8 cellular contexts compared by ENCODE assay signal in genomic region chr14:24441485-24441884, GRCh38. TPM values are rescaled to one million over a fixed set of nuclear protein-coding genes. Genes with fewer than 3 reads are reported as not detected.
DNase-seq lines count a peak whose midpoint lies in the region; ATAC-seq, FAIRE-seq and TF ChIP-seq lines count a peak whose summit lies in the region.

No MANE protein-coding gene starts in this region.

- H3K79me2 ChIP-seq in K562 (ENCODE audit: control insufficient read depth, insufficient read depth, low read length) = peaks cover 23% of the 10 kb centered on the region

- H3K27me3 ChIP-seq in heart right ventricle = no peaks in the 10 kb centered on the region
- no peaks in the 10 kb centered on the region for H3K27me3 ChIP-seq in K562 (ENCODE audit: control insufficient read depth in 2 of 2, insufficient read depth in 2 of 2, low read length in 2 of 2)
- H3K27me3 ChIP-seq in mesenchymal stem cell (ENCODE audit: control insufficient read depth in 1 of 2, insufficient read depth in 1 of 2, low read length in 2 of 2) = no peaks in the 10 kb centered on the region
- H3K27me3 ChIP-seq in upper lobe of right lung = no peaks in the 10 kb centered on the region

- ATAC-seq in heart right ventricle = no peak
- ATAC-seq in Right ventricle myocardium inferior = no peak
- no peak for ATAC-seq in K562
- ATAC-seq in upper lobe of right lung = no peak
- ATAC-seq in GM21515 (IDR thresholded peaks at IDR 0.05; ENCODE audit: unreplicated experiment) = no peak

- no peak overlapping the region for H2BK12ac ChIP-seq in mesenchymal stem cell (ENCODE audit: low read length in 2 of 2)

- no peak overlapping the region for H2BK15ac ChIP-seq in mesenchymal stem cell (ENCODE audit: low read depth, poor library complexity, severe bottlenecking)

- in situ Hi-C loops in K562 (cut with MboI) = no loop called here

- H3K4me1 ChIP-seq in heart right ventricle (peaks cover 7 to 62% (median 59%) of the 10 kb centered on the region in 9 donors), K562 (replicated peaks in 1 of 2; ENCODE audit: control insufficient read depth in 2 of 2, insufficient read depth in 2 of 2, low read length in 2 of 2) (peaks cover 0 to 10% of the 10 kb centered on the region in 2 experiments; a peak in 2 of 5 replicates), mesenchymal stem cell (ENCODE audit: control insufficient read depth, insufficient read depth, low read depth, low read length) (peaks cover 12% of the 10 kb centered on the region), upper lobe of right lung (peaks cover 27% of the 10 kb centered on the region)

- peak overlapping the region; percentile 29 for H4K91ac ChIP-seq in mesenchymal stem cell (ENCODE audit: low read length)

- H3K36me3 ChIP-seq in heart right ventricle (peaks cover 0 to 51% (median 39%) of the 10 kb centered on the region in 9 donors), K562 (ENCODE audit: control insufficient read depth, insufficient read depth, low read length) (peaks cover 51% of the 10 kb centered on the region), mesenchymal stem cell (ENCODE audit: control insufficient read depth in 1 of 2, insufficient read depth in 2 of 2, low read depth in 1 of 2, low read length in 2 of 2) (peaks cover 33 to 54% of the 10 kb centered on the region in 2 experiments), upper lobe of right lung (peaks cover 46% of the 10 kb centered on the region)

- H3K27ac ChIP-seq in heart right ventricle (peak overlapping the region; percentile 94 to 100 (median 99)), K562 (ENCODE audit: extremely low read depth, low read depth, low read length) (peak overlapping the region; percentile 91; the same call in 2 of the 3 replicates), mesenchymal stem cell (ENCODE audit: low read length, poor library complexity, severe bottlenecking) (peak overlapping the region; percentile 100), upper lobe of right lung (peak overlapping the region; percentile 93)

- no peaks in the 10 kb centered on the region for H3K9me1 ChIP-seq in K562 (ENCODE audit: control insufficient read depth, insufficient read depth, low read length)

- H3K14ac ChIP-seq in mesenchymal stem cell (ENCODE audit: low read length in 2 of 2) = no peak overlapping the region

- no TSS peak for BruUV-seq in K562 (replicated peaks; lab: Mats Ljungman, UMichigan)

- no peak overlapping the region for H2AFZ ChIP-seq in K562 (ENCODE audit: low read depth, low read length)
- no peak overlapping the region for H2AFZ ChIP-seq in mesenchymal stem cell (ENCODE audit: low read depth, low read length)

- TF ChIP-seq RAD21 in K562 (CRISPR knock-in tag; conservative IDR thresholded peaks at IDR 0.05 in 1 of 2, IDR thresholded peaks at IDR 0.05 in 1 of 2) = no peak

- H3K4me2 ChIP-seq in K562 (ENCODE audit: insufficient read depth, low read length) = peak overlapping the region; percentile 98
- H3K4me2 ChIP-seq in mesenchymal stem cell (ENCODE audit: low read length, poor library complexity, severe bottlenecking) = peak overlapping the region; percentile 93

- no peak overlapping the region for H3K23ac ChIP-seq in mesenchymal stem cell (ENCODE audit: low read length in 2 of 2)

- TF ChIP-seq POLR2A in K562 (conservative IDR thresholded peaks at IDR 0.05) = no peak

- no peak for FAIRE-seq in K562 (lab: Jason Lieb, UNC)

- no peak overlapping the region for H4K8ac ChIP-seq in mesenchymal stem cell (ENCODE audit: low read length)

- TF ChIP-seq CTCF in heart right ventricle (IDR thresholded peaks at IDR 0.05) = no peak
- TF ChIP-seq CTCF in K562 (IDR thresholded peaks at IDR 0.05 in 2 of 3, conservative IDR thresholded peaks at IDR 0.05 in 1 of 3; ENCODE audit: insufficient read depth in 2 of 3, low read depth in 1 of 3, low read length in 3 of 3) = no peak
- no peak for TF ChIP-seq CTCF in upper lobe of right lung (IDR thresholded peaks at IDR 0.05)

- intact Hi-C loops in heart right ventricle (cut with DNase I) = no loop called here
- intact Hi-C loops in Right ventricle myocardium inferior (cut with DNase I) = no loop called here
- intact Hi-C loops in K562 (cut with micrococcal nuclease) = no loop called here
- intact Hi-C loops in upper lobe of right lung (cut with DNase I) = no loop called here

- H3K79me1 ChIP-seq in mesenchymal stem cell (replicated peaks; ENCODE audit: low read length, poor library complexity, severe bottlenecking) = peaks cover 25% of the 10 kb centered on the region

- WGBS in heart right ventricle, 2 donors = 53 to 56% methylated on average over 5 of the region's 5 CpGs
- 54% methylated on average over 5 of the region's 5 CpGs for WGBS in K562 (ENCODE audit: insufficient coverage, low coverage, missing lambda C conversion rate)
- WGBS in mesenchymal stem cell = 30% methylated on average over 3 of the region's 5 CpGs

- CTCF ChIA-PET in K562 (lab: Yijun Ruan, JAX; ENCODE audit: low intra/inter-chr PET ratio) = no interaction called here

- H3K4me3 ChIP-seq in heart right ventricle (peak overlapping the region; percentile 55 to 86 (median 72)), K562 (peak overlapping the region; percentile 68), mesenchymal stem cell (ENCODE audit: insufficient read depth in 1 of 2, low read depth in 1 of 2, low read length in 2 of 2) (peak overlapping the region in 1 of 2 experiments; percentile 84), upper lobe of right lung (peak overlapping the region; percentile 55)

- H2BK120ac ChIP-seq in mesenchymal stem cell (ENCODE audit: low read depth, low read length) = no peak overlapping the region

- H4K20me1 ChIP-seq in K562 (replicated peaks; ENCODE audit: control insufficient read depth, insufficient read depth, low read length) = no peaks in the 10 kb centered on the region

- peak overlapping the region; percentile 48 to 91; a peak in 3 of 4 replicates for H3K9ac ChIP-seq in K562 (ENCODE audit: insufficient read depth in 1 of 2, low read depth in 2 of 2, low read length in 2 of 2)
- peak overlapping the region; percentile 99 for H3K9ac ChIP-seq in mesenchymal stem cell (ENCODE audit: low read length)

- no peak overlapping the region for H2BK5ac ChIP-seq in mesenchymal stem cell (ENCODE audit: low read depth, low read length, poor library complexity, severe bottlenecking)

- no peak overlapping the region for H3K18ac ChIP-seq in mesenchymal stem cell (ENCODE audit: low read depth in 1 of 2, low read length in 2 of 2)

- H3K9me3 ChIP-seq in heart right ventricle (no peaks in the 10 kb centered on the region), K562 (replicated peaks; ENCODE audit: control insufficient read depth, insufficient read depth, low read depth, low read length) (no peaks in the 10 kb centered on the region), mesenchymal stem cell (ENCODE audit: control insufficient read depth, low read length) (no peaks in the 10 kb centered on the region), upper lobe of right lung (no peaks in the 10 kb centered on the region)

- no peak for DNase-seq in heart right ventricle
- DNase-seq in Right ventricle myocardium inferior (ENCODE audit: missing footprints) = no peak
- DNase-seq in K562 (ENCODE audit: extremely low read depth in 1 of 4, low spot score in 3 of 4) = peak in 1 of 4 experiments; percentile 1
- no peak for DNase-seq in mesenchymal stem cell
- DNase-seq in upper lobe of right lung = no peak
- no peak for DNase-seq in SHP77 (lab: John Stamatoyannopoulos, UW)
- DNase-seq in MV-4-11 (lab: John Stamatoyannopoulos, UW) = no peak

- TF ChIP-seq EP300 in K562 (IDR thresholded peaks at IDR 0.05; ENCODE audit: low read length) = no peak

- peak overlapping the region; percentile 8 for H2AK5ac ChIP-seq in mesenchymal stem cell (ENCODE audit: low read length, severe bottlenecking)

- POLR2A ChIA-PET in K562 (lab: Yijun Ruan, JAX) = interaction anchor here (0.7 to 3.6 kb wide), 4 partner anchors 11 to 1376 kb away, joined by 3 to 43 read pairs (median 3); partner anchors contain the start of genes CBLN3 and KHNYN

- H3K4ac ChIP-seq in mesenchymal stem cell (ENCODE audit: low read depth in 1 of 2, low read length in 2 of 2) = peak overlapping the region in 1 of 2 experiments; percentile 30

RNA-seq across cellular contexts. Expression of gene SDR39U1, which starts 1.1 kb away (rescaled TPM):
- total RNA-seq in heart right ventricle (10 to 100 TPM; 55.6 to 93.6 (median 67.4) TPM), Right ventricle myocardium inferior (76.6 TPM), K562 (2014; rRNA removed) (19.8 and 21.7 TPM in 2 replicates), K562 (2014; rRNA removed; fragmentation: Illumina TruSeq; extraction: Trizol) (8.8 and 10.4 TPM in 2 replicates), K562 (2015; rRNA removed; fragmentation: Illumina TruSeq; extraction: Trizol) (17.7 and 18.2 TPM in 2 replicates), K562 (2021) (34.5 and 36.8 TPM in 2 replicates), upper lobe of right lung (61.6 TPM)
- polyA plus RNA-seq in heart right ventricle (100 to 1,000 TPM in 1 of 2 donors, 10 to 100 TPM in 1; 88.5 to 108 TPM), K562 (2011; rRNA removed) (33.2 and 38.4 TPM in 2 replicates), K562 (2014; fragmentation: Illumina TruSeq; extraction: Trizol) (27.8 and 40.9 TPM in 2 replicates), K562 (2014; fragmentation: Nextera tagmentation; extraction: Ambion mirVana) (10 to 100 TPM; 11.0 to 18.6 TPM), K562 (2014; rRNA removed) (53.7 and 56.1 TPM in 2 replicates)
- 32.9 and 64.5 TPM in 2 replicates for total RNA-seq in K562 (2011; cell fraction: chromatin; rRNA removed; ENCODE audit: low replicate concordance)
- total RNA-seq in K562 (2011; cell fraction: nucleolus; rRNA removed) = 53.7 and 68.7 TPM in 2 replicates
- 47.4 and 51.2 TPM in 2 replicates for total RNA-seq in K562 (2011; cell fraction: nucleoplasm; rRNA removed)
- 49.6 and 54.6 TPM in 2 replicates for polyA plus RNA-seq in K562 (2011; cell fraction: cytosol; rRNA removed)
- 164 and 205 TPM in 2 replicates for polyA plus RNA-seq in K562 (2011; cell fraction: nucleus; rRNA removed)
- 31.9 and 54.5 TPM in 2 replicates for polyA plus RNA-seq in K562 (2012)
- polyA minus RNA-seq in K562 (2011; rRNA and poly(A)+ RNA removed) = 7.8 and 10.4 TPM in 2 replicates
- 8.9 TPM in 2 replicates for polyA minus RNA-seq in K562 (2011; cell fraction: cytosol; rRNA and poly(A)+ RNA removed)
- polyA minus RNA-seq in K562 (2011; cell fraction: nucleus; rRNA and poly(A)+ RNA removed) = 25.7 and 34.4 TPM in 2 replicates
- 29.6 TPM for polyA plus RNA-seq in mesenchymal stem cell (2013, experiment 1 of 2)
- 28.8 TPM for polyA plus RNA-seq in mesenchymal stem cell (2013, experiment 2 of 2)

RNA-seq across cellular contexts. Expression of gene KHNYN, which starts 11.7 kb away (rescaled TPM):
- total RNA-seq in heart right ventricle = 10 to 100 TPM; 14.3 to 30.1 (median 17.9) TPM
- 10 to 100 TPM; 14.0 to 20.9 TPM for polyA plus RNA-seq in heart right ventricle
- 23.3 TPM for total RNA-seq in Right ventricle myocardium inferior
- 28.3 and 36.5 TPM in 2 replicates for total RNA-seq in K562 (2011; cell fraction: chromatin; rRNA removed; ENCODE audit: low replicate concordance)
- total RNA-seq in K562 (2011; cell fraction: nucleolus; rRNA removed) = 27.8 and 28.2 TPM in 2 replicates
- 29.5 and 37.6 TPM in 2 replicates for total RNA-seq in K562 (2011; cell fraction: nucleoplasm; rRNA removed)
- total RNA-seq in K562 (2014; rRNA removed) = 18.6 and 26.9 TPM in 2 replicates
- 13.6 and 14.2 TPM in 2 replicates for total RNA-seq in K562 (2014; rRNA removed; fragmentation: Illumina TruSeq; extraction: Trizol)
- total RNA-seq in K562 (2015; rRNA removed; fragmentation: Illumina TruSeq; extraction: Trizol) = 14.5 and 14.6 TPM in 2 replicates
- total RNA-seq in K562 (2021) = 20.0 and 26.0 TPM in 2 replicates
- 12.4 and 14.8 TPM in 2 replicates for polyA plus RNA-seq in K562 (2011; rRNA removed)
- 8.9 and 10.7 TPM in 2 replicates for polyA plus RNA-seq in K562 (2011; cell fraction: cytosol; rRNA removed)
- polyA plus RNA-seq in K562 (2011; cell fraction: nucleus; rRNA removed) = 35.7 and 38.4 TPM in 2 replicates
- polyA plus RNA-seq in K562 (2012) = 15.4 and 24.1 TPM in 2 replicates
- 14.1 and 18.3 TPM in 2 replicates for polyA plus RNA-seq in K562 (2014; fragmentation: Illumina TruSeq; extraction: Trizol)
- 1 to 10 TPM in 1 of 2 experiments, under 1 TPM in 1; 0.76 to 1.8 TPM for polyA plus RNA-seq in K562 (2014; fragmentation: Nextera tagmentation; extraction: Ambion mirVana)
- 14.4 and 16.5 TPM in 2 replicates for polyA plus RNA-seq in K562 (2014; rRNA removed)
- 16.5 and 17.2 TPM in 2 replicates for polyA minus RNA-seq in K562 (2011; rRNA and poly(A)+ RNA removed)
- polyA minus RNA-seq in K562 (2011; cell fraction: cytosol; rRNA and poly(A)+ RNA removed) = 8.8 and 9.6 TPM in 2 replicates
- 29.2 and 37.0 TPM in 2 replicates for polyA minus RNA-seq in K562 (2011; cell fraction: nucleus; rRNA and poly(A)+ RNA removed)
- 23.6 TPM for polyA plus RNA-seq in mesenchymal stem cell (2013, experiment 1 of 2)
- 24.0 TPM for polyA plus RNA-seq in mesenchymal stem cell (2013, experiment 2 of 2)
- total RNA-seq in upper lobe of right lung = 56.2 TPM

RNA-seq across cellular contexts. Expression of gene CBLN3, which starts 12.0 kb away (rescaled TPM):
- total RNA-seq in heart right ventricle (1 to 10 TPM in 4 of 10 donors, under 1 TPM in 6; 0.24 to 2.5 (median 0.80) TPM), Right ventricle myocardium inferior (1.1 TPM), K562 (2014; rRNA removed) (0.05 and 0.20 TPM in 2 replicates), K562 (2014; rRNA removed; fragmentation: Illumina TruSeq; extraction: Trizol) (0.10 and 0.11 TPM in 2 replicates), K562 (2015; rRNA removed; fragmentation: Illumina TruSeq; extraction: Trizol) (0.19 and 0.25 TPM in 2 replicates), K562 (2021) (0.44 and 0.67 TPM in 2 replicates), upper lobe of right lung (2.9 TPM)
- polyA plus RNA-seq in heart right ventricle (1 to 10 TPM; 1.0 to 1.8 TPM), K562 (2011; rRNA removed) (0.59 and 0.66 TPM in 2 replicates), K562 (2014; fragmentation: Illumina TruSeq; extraction: Trizol) (0.30 and 0.32 TPM in 2 replicates), K562 (2014; fragmentation: Nextera tagmentation; extraction: Ambion mirVana) (under 1 TPM in 1 of 2 experiments, not detected in 1; 0.06 TPM), K562 (2014; rRNA removed) (0.05 and 0.27 TPM in 2 replicates)
- total RNA-seq in K562 (2011; cell fraction: chromatin; rRNA removed; ENCODE audit: low replicate concordance) = 1.5 and 2.4 TPM in 2 replicates
- total RNA-seq in K562 (2011; cell fraction: nucleolus; rRNA removed) = 0.67 and 0.92 TPM in 2 replicates
- total RNA-seq in K562 (2011; cell fraction: nucleoplasm; rRNA removed) = 0.95 and 1.1 TPM in 2 replicates
- polyA plus RNA-seq in K562 (2011; cell fraction: cytosol; rRNA removed) = 0.53 and 0.57 TPM in 2 replicates
- polyA plus RNA-seq in K562 (2011; cell fraction: nucleus; rRNA removed) = 2.5 and 3.6 TPM in 2 replicates
- polyA plus RNA-seq in K562 (2012) = 0.74 and 0.96 TPM in 2 replicates
- 0.09 and 0.28 TPM in 2 replicates for polyA minus RNA-seq in K562 (2011; rRNA and poly(A)+ RNA removed)
- polyA minus RNA-seq in K562 (2011; cell fraction: cytosol; rRNA and poly(A)+ RNA removed) = 2.2 TPM in 1 of 2 replicates, not detected in the other
- polyA minus RNA-seq in K562 (2011; cell fraction: nucleus; rRNA and poly(A)+ RNA removed) = 0.27 and 0.56 TPM in 2 replicates
- polyA plus RNA-seq in mesenchymal stem cell (2013, experiment 1 of 2) = 3.3 TPM
- 3.6 TPM for polyA plus RNA-seq in mesenchymal stem cell (2013, experiment 2 of 2)

RNA-seq across cellular contexts. Expression of gene NYNRIN, which starts 42.7 kb away (rescaled TPM):
- total RNA-seq in heart right ventricle (1 to 10 TPM; 3.6 to 9.0 (median 6.4) TPM), Right ventricle myocardium inferior (9.5 TPM), K562 (2014; rRNA removed) (0.37 and 0.54 TPM in 2 replicates), K562 (2014; rRNA removed; fragmentation: Illumina TruSeq; extraction: Trizol) (0.22 TPM in 2 replicates), K562 (2015; rRNA removed; fragmentation: Illumina TruSeq; extraction: Trizol) (0.14 and 0.23 TPM in 2 replicates), K562 (2021) (1.2 and 1.9 TPM in 2 replicates), upper lobe of right lung (16.6 TPM)
- polyA plus RNA-seq in heart right ventricle (1 to 10 TPM; 4.6 to 6.8 TPM), K562 (2011; rRNA removed) (1.2 TPM in 2 replicates), K562 (2014; fragmentation: Illumina TruSeq; extraction: Trizol) (0.58 and 0.61 TPM in 2 replicates), K562 (2014; fragmentation: Nextera tagmentation; extraction: Ambion mirVana) (under 1 TPM; 0.04 to 0.06 TPM), K562 (2014; rRNA removed) (0.28 and 0.47 TPM in 2 replicates)
- 1.0 and 5.0 TPM in 2 replicates for total RNA-seq in K562 (2011; cell fraction: chromatin; rRNA removed; ENCODE audit: low replicate concordance)
- total RNA-seq in K562 (2011; cell fraction: nucleolus; rRNA removed) = 2.6 and 5.3 TPM in 2 replicates
- total RNA-seq in K562 (2011; cell fraction: nucleoplasm; rRNA removed) = 2.0 and 2.1 TPM in 2 replicates
- polyA plus RNA-seq in K562 (2011; cell fraction: cytosol; rRNA removed) = 0.78 and 1.7 TPM in 2 replicates
- polyA plus RNA-seq in K562 (2011; cell fraction: nucleus; rRNA removed) = 2.2 and 4.2 TPM in 2 replicates
- polyA plus RNA-seq in K562 (2012) = 0.68 and 0.72 TPM in 2 replicates
- polyA minus RNA-seq in K562 (2011; rRNA and poly(A)+ RNA removed) = 1.5 and 2.9 TPM in 2 replicates
- 2.5 and 3.9 TPM in 2 replicates for polyA minus RNA-seq in K562 (2011; cell fraction: cytosol; rRNA and poly(A)+ RNA removed)
- polyA minus RNA-seq in K562 (2011; cell fraction: nucleus; rRNA and poly(A)+ RNA removed) = 2.6 and 3.5 TPM in 2 replicates
- polyA plus RNA-seq in mesenchymal stem cell (2013, experiment 1 of 2) = 13.6 TPM
- polyA plus RNA-seq in mesenchymal stem cell (2013, experiment 2 of 2) = 12.7 TPM
